25 cellular contexts compared by ENCODE assay signal in the genomic region with DNA sequence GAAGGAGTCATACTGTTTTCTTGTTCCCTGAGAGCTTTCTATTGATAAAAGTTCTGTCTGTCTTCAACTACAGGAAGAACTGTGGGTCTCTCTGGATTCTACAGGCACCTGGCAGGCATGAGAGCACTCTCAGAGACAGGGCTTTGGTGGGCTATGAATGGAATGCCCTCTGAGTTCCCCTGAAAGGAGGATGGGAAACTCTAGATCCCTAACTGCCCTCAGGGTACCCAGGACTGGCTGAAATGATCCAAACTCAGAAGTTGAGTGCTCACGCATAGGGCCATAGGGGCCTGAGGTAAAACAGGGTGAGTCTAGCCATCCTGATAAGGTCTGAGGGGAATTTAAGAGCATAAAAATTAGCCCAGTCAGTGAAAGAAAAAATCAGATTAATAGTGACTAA. TPM values are rescaled to one million over a fixed set of nuclear protein-coding genes. Genes with fewer than 3 reads are reported as not detected.
DNase-seq lines count a peak whose midpoint lies in the region; ATAC-seq, FAIRE-seq and TF ChIP-seq lines count a peak whose summit lies in the region.
"Had no signal": no experiment of that assay in that cellular context is flagged by ENCODE, and none has a peak within 500 bp of the region (broad histone marks: within the 10 kb centered on the region; RNA-seq: fewer than 3 reads in every experiment).

No MANE protein-coding gene starts in this region.

- H3K56ac ChIP-seq in mesendoderm (ENCODE audit: low read length), result no peak overlapping the region

- H2BK120ac ChIP-seq in mesendoderm (ENCODE audit: low read depth, low read length), result no peak overlapping the region

- CTCF ChIA-PET in WTC11 (lab: Charles Lee), result interaction anchor here (0.9 kb wide), 1 partner anchor 40 kb away, joined by 3 read pairs; no protein-coding TSS in a partner anchor
- CTCF ChIA-PET in CD8-positive, alpha-beta memory T cell (lab: Charles Lee), result no interaction called here

- H3K27me3 ChIP-seq in mesendoderm (ENCODE audit: insufficient read depth, low read length, poor library complexity) (no peaks in the 10 kb centered on the region), neural progenitor cell (no peaks in the 10 kb centered on the region)
- no peaks in the 10 kb centered on the region for H3K27me3 ChIP-seq in CD8-positive, alpha-beta memory T cell (ENCODE audit: insufficient read depth, low read length, poor library complexity, severe bottlenecking)
- H3K27me3 ChIP-seq: BE2C, BLaER1 had no signal

- H3K18ac ChIP-seq in mesendoderm (ENCODE audit: low read length), result no peak overlapping the region

- H3K9me3 Mint-ChIP-seq in WTC11 (no peaks in the 10 kb centered on the region), neural progenitor cell (no peaks in the 10 kb centered on the region)
- H3K9me3 Mint-ChIP-seq in CD8-positive, alpha-beta memory T cell, result no peaks in the 10 kb centered on the region
- H3K9me3 Mint-ChIP-seq: CD4-positive, alpha-beta memory T cell had no signal

- no peak overlapping the region for H2BK5ac ChIP-seq in mesendoderm (ENCODE audit: low read length)

- H3K79me1 ChIP-seq in mesendoderm (ENCODE audit: low read length), result no peaks in the 10 kb centered on the region

- DNase-seq in ELF-1 (ENCODE audit: low read depth, low spot score) (peak; percentile 33), WTC11 (ENCODE audit: low spot score) (no peak), mesendoderm (peak; percentile 13), neural progenitor cell (ENCODE audit: low spot score) (peak; percentile 5), H54 (ENCODE audit: insufficient read length, low spot score) (no peak)
- no peak for DNase-seq in stimulated activated CD4-positive, alpha-beta T cell treated with anti-CD3 and anti-CD28 coated beads, Interleukin-2, amount 100 ng/mL, for 24 hours
- DNase-seq in CD8-positive, alpha-beta memory T cell, result no peak
- DNase-seq: ACHN; BE2C; C1 segment of cervical spinal cord; Caco-2; Calu3; CD4-positive, alpha-beta memory T cell; CD4-positive, CD25-positive, alpha-beta regulatory T cell; DMS79 treated with DMSO at 0.1 percent for 48 hours; GDM1 had no signal

- H2BK15ac ChIP-seq in mesendoderm (replicated peaks; ENCODE audit: low read depth), result no peak overlapping the region

- no peak overlapping the region for H2AFZ ChIP-seq in neural progenitor cell (replicated peaks)

- H3K79me2 ChIP-seq in mesendoderm (ENCODE audit: control insufficient read depth, insufficient read depth, low read length) (no peaks in the 10 kb centered on the region), neural progenitor cell (ENCODE audit: low read depth) (no peaks in the 10 kb centered on the region)

- H3K4me3 ChIP-seq in mesendoderm (ENCODE audit: low read length) (no peak overlapping the region), neural progenitor cell (no peak overlapping the region)
- no peak overlapping the region for H3K4me3 ChIP-seq in CD8-positive, alpha-beta memory T cell (ENCODE audit: low read length)
- H3K4me3 ChIP-seq: BLaER1, GM12878 had no signal

- no peak for TF ChIP-seq POLR2A in H54 (IDR thresholded peaks at IDR 0.05; ENCODE audit: low read depth, low read length)

- TF ChIP-seq CTCF in WTC11 (IDR thresholded peaks at IDR 0.05), result no peak
- no peak for TF ChIP-seq CTCF in neural progenitor cell (IDR thresholded peaks at IDR 0.05)

- no peaks in the 10 kb centered on the region for H3F3A ChIP-seq in neural progenitor cell (ENCODE audit: low read depth)

- H3K23ac ChIP-seq in mesendoderm (ENCODE audit: low read length), result no peak overlapping the region

- H4K5ac ChIP-seq in mesendoderm (ENCODE audit: low read length), result no peak overlapping the region

- no peak overlapping the region for H4K8ac ChIP-seq in mesendoderm (ENCODE audit: low read depth, low read length)

- H3K4me1 Mint-ChIP-seq in WTC11 (no peaks in the 10 kb centered on the region), neural progenitor cell (no peaks in the 10 kb centered on the region)
- H3K4me1 Mint-ChIP-seq in CD8-positive, alpha-beta memory T cell, result no peaks in the 10 kb centered on the region
- H3K4me1 Mint-ChIP-seq: CD14-positive monocyte; CD4-positive, alpha-beta memory T cell; CD4-positive, CD25-positive, alpha-beta regulatory T cell had no signal

- ATAC-seq in WTC11, result peak; percentile 69
- ATAC-seq: GM12878 had no signal

- H4K20me1 ChIP-seq in neural progenitor cell (ENCODE audit: low read depth), result no peaks in the 10 kb centered on the region
- H4K20me1 ChIP-seq: BLaER1 had no signal

- H3K4me1 ChIP-seq in mesendoderm (ENCODE audit: control insufficient read depth, low read depth, low read length) (no peaks in the 10 kb centered on the region), neural progenitor cell (no peaks in the 10 kb centered on the region)
- H3K4me1 ChIP-seq in CD8-positive, alpha-beta memory T cell (ENCODE audit: insufficient read depth, low read length), result no peaks in the 10 kb centered on the region
- H3K4me1 ChIP-seq: BLaER1, Caco-2 had no signal

- no peaks in the 10 kb centered on the region for H3K36me3 Mint-ChIP-seq in WTC11
- H3K36me3 Mint-ChIP-seq in neural progenitor cell, result no peaks in the 10 kb centered on the region
- peaks cover 0 to 9% (median 2%) of the 10 kb centered on the region in 3 donors for H3K36me3 Mint-ChIP-seq in CD8-positive, alpha-beta memory T cell
- H3K36me3 Mint-ChIP-seq: CD4-positive, alpha-beta memory T cell; CD4-positive, CD25-positive, alpha-beta regulatory T cell had no signal

- POLR2A ChIA-PET in WTC11 (lab: Charles Lee), result no interaction called here
- POLR2A ChIA-PET in CD8-positive, alpha-beta memory T cell (lab: Charles Lee), result no interaction called here

- H3K9ac ChIP-seq in mesendoderm (ENCODE audit: low read length) (no peak overlapping the region), neural progenitor cell (no peak overlapping the region)
- H3K9ac ChIP-seq: BLaER1 had no signal

- H3K4me2 ChIP-seq in mesendoderm (ENCODE audit: low read length), result no peak overlapping the region
- no peak overlapping the region for H3K4me2 ChIP-seq in neural progenitor cell
- H3K4me2 ChIP-seq: BLaER1 had no signal

- no peak overlapping the region for H2AK5ac ChIP-seq in mesendoderm (ENCODE audit: low read length)

- H3K4ac ChIP-seq in mesendoderm (ENCODE audit: low read depth, low read length), result no peak overlapping the region

- no peaks in the 10 kb centered on the region for H3K9me3 ChIP-seq in neural progenitor cell (ENCODE audit: low read depth)
- no peaks in the 10 kb centered on the region for H3K9me3 ChIP-seq in CD8-positive, alpha-beta memory T cell (ENCODE audit: low read length)
- H3K9me3 ChIP-seq: BE2C, BLaER1, Caco-2 had no signal

- H3K36me3 ChIP-seq in mesendoderm (ENCODE audit: control insufficient read depth, insufficient read depth, low read length) (no peaks in the 10 kb centered on the region), neural progenitor cell (no peaks in the 10 kb centered on the region)
- H3K36me3 ChIP-seq in CD8-positive, alpha-beta memory T cell (ENCODE audit: insufficient read depth, low read length), result no peaks in the 10 kb centered on the region
- H3K36me3 ChIP-seq: BE2C had no signal

- FAIRE-seq in H54 (lab: Jason Lieb, UNC), result no peak
- FAIRE-seq: A204.1, D721Med, GM12878, GM12892, GM18507 had no signal

- H3K4me3 Mint-ChIP-seq in WTC11, result no peak overlapping the region
- no peak overlapping the region for H3K4me3 Mint-ChIP-seq in neural progenitor cell
- H3K4me3 Mint-ChIP-seq in CD8-positive, alpha-beta memory T cell, result no peak overlapping the region
- H3K4me3 Mint-ChIP-seq: CD14-positive monocyte; CD4-positive, alpha-beta memory T cell; CD4-positive, CD25-positive, alpha-beta regulatory T cell had no signal

- H3K27ac ChIP-seq in mesendoderm (ENCODE audit: low read depth, low read length) (no peak overlapping the region), neural progenitor cell (no peak overlapping the region)
- H3K27ac ChIP-seq in CD8-positive, alpha-beta memory T cell (ENCODE audit: low read depth, low read length), result no peak overlapping the region
- H3K27ac ChIP-seq: 22Rv1, BLaER1 had no signal

- H3K27ac Mint-ChIP-seq in WTC11, result no peak overlapping the region
- H3K27ac Mint-ChIP-seq in neural progenitor cell, result no peak overlapping the region
- H3K27ac Mint-ChIP-seq in CD8-positive, alpha-beta memory T cell, result no peak overlapping the region
- H3K27ac Mint-ChIP-seq: CD14-positive monocyte; CD4-positive, alpha-beta memory T cell; CD4-positive, CD25-positive, alpha-beta regulatory T cell had no signal

- WGBS in mesendoderm (ENCODE audit: extremely low coverage, insufficient coverage, low lambda C conversion rate), result no CpG with 5 or more reads among the region's 1 CpG

- H3K27me3 Mint-ChIP-seq in WTC11 (ENCODE audit: low read depth) (no peaks in the 10 kb centered on the region; the same call in 1 of the 2 replicates), neural progenitor cell (ENCODE audit: insufficient read depth, low read depth) (peaks cover 3% of the 10 kb centered on the region)
- peaks cover 0 to 3% of the 10 kb centered on the region in 2 donors for H3K27me3 Mint-ChIP-seq in CD8-positive, alpha-beta memory T cell

TF ChIP-seq in WTC11, 78 proteins besides CTCF, POLR2A, EP300 and RAD21 (continues in another document):
- TF ChIP-seq JUN (CRISPR knock-in tag; IDR thresholded peaks at IDR 0.05), result no peak
- TF ChIP-seq SOX15 (CRISPR knock-in tag; IDR thresholded peaks at IDR 0.05), result no peak
- no peak for TF ChIP-seq ZNF396 (CRISPR knock-in tag; IDR thresholded peaks at IDR 0.05; ENCODE audit: borderline replicate concordance)
- TF ChIP-seq ZNF263 (CRISPR knock-in tag; IDR thresholded peaks at IDR 0.05; ENCODE audit: low read depth), result no peak
- no peak for TF ChIP-seq ZBTB43 (CRISPR knock-in tag; IDR thresholded peaks at IDR 0.05)

RNA-seq across cellular contexts. Expression of gene SCRG1, which starts 59.0 kb away (rescaled TPM):
- total RNA-seq in WTC11 (2021), result not detected in 3 replicates
- not detected for polyA plus RNA-seq in mesendoderm (2013, experiment 1 of 2)
- not detected for polyA plus RNA-seq in mesendoderm (2013, experiment 2 of 2)
- total RNA-seq in neural progenitor cell (ENCODE audit: low replicate concordance), result 0.37 and 0.40 TPM in 2 replicates
- not detected for total RNA-seq in CD8-positive, alpha-beta memory T cell
- polyA plus RNA-seq in CD8-positive, alpha-beta memory T cell, result not detected
- total RNA-seq: Caco-2; Calu3; CD4-positive, alpha-beta memory T cell; CD4-positive, CD25-positive, alpha-beta regulatory T cell; G401; GM12878 had no signal

Comparison
In these comparisons a context has a peak if more than half of its experiments do, and no peak if none do; other contexts are left out.
1. DNase-seq: peak in ELF-1 (single experiment), mesendoderm (single experiment) and neural progenitor cell (single experiment); none in WTC11 (single experiment), H54 (single experiment), stimulated activated CD4-positive, alpha-beta T cell treated with anti-CD3 and anti-CD28 coated beads, Interleukin-2, amount 100 ng/mL, for 24 hours (0 of 2) and CD8-positive, alpha-beta memory T cell (0 of 5).